Comparison of ENCODE assay signal across 8 cellular contexts in the genomic region with DNA sequence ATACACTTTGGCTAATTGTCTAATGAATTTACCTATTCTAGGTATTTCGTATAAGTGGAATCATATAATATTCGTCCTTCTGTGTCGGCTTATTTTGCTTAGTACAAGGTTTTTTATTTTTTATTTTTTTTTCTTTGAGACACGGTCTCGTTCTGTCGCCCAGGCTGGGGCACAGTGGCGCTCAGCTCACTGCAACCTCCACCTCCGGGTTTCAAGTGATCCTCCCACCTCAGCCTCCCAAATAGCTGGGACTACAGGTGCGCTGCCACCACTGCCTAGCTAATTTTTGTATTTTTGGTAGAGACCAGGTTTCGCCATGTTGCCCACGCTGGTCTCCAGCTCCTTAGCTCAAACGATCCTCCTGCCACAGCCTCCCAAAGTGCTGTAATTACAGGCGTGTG. TPM values are rescaled to one million over a fixed set of nuclear protein-coding genes. Genes with fewer than 3 reads are reported as not detected.
DNase-seq lines count a peak whose midpoint lies in the region; ATAC-seq and TF ChIP-seq lines count a peak whose summit lies in the region.

No MANE protein-coding gene starts in this region.

- TF ChIP-seq CTCF in A673 (conservative IDR thresholded peaks at IDR 0.05; ENCODE audit: low read depth, low read length), result no peak

- peak overlapping the region; percentile 99 for H3K27ac ChIP-seq in A673 (ENCODE audit: low read depth, low read length, poor library complexity, severe bottlenecking)
- peak overlapping the region; percentile 99 for H3K27ac ChIP-seq in caudate nucleus (ENCODE audit: low read depth, low read length)

- BruUV-seq in A673 (replicated peaks; lab: Mats Ljungman, UMichigan), result no TSS peak

- H3K4me3 ChIP-seq in A673 (ENCODE audit: low read depth, low read length, poor library complexity, severe bottlenecking), result peak overlapping the region; percentile 58

- intact Hi-C loops in A673 (cut with micrococcal nuclease; ENCODE audit: unreplicated experiment), result no loop called here

- peak overlapping the region; percentile 94 to 99 (median 96) for H3K4me3 Mint-ChIP-seq in IgD-negative memory B cell
- peak overlapping the region; percentile 90 to 99 (median 97) for H3K4me3 Mint-ChIP-seq in naive thymus-derived CD8-positive, alpha-beta T cell

- H3K36me3 Mint-ChIP-seq in IgD-negative memory B cell, result no peaks in the 10 kb centered on the region
- H3K36me3 Mint-ChIP-seq in naive thymus-derived CD8-positive, alpha-beta T cell, result no peaks in the 10 kb centered on the region

- H3K9me3 ChIP-seq in A673 (ENCODE audit: low read depth, low read length, poor library complexity, severe bottlenecking), result no peaks in the 10 kb centered on the region

- H3K4me1 ChIP-seq in A673 (ENCODE audit: insufficient read depth, low read length, poor library complexity, severe bottlenecking), result peaks cover 23% of the 10 kb centered on the region

- H3K27me3 Mint-ChIP-seq in IgD-negative memory B cell, result no peaks in the 10 kb centered on the region
- no peaks in the 10 kb centered on the region for H3K27me3 Mint-ChIP-seq in naive thymus-derived CD8-positive, alpha-beta T cell

- no peaks in the 10 kb centered on the region for H3K9me3 Mint-ChIP-seq in IgD-negative memory B cell
- H3K9me3 Mint-ChIP-seq in naive thymus-derived CD8-positive, alpha-beta T cell, result no peaks in the 10 kb centered on the region

- no peak for ATAC-seq in naive thymus-derived CD8-positive, alpha-beta T cell
- ATAC-seq in HG02981 (IDR thresholded peaks at IDR 0.05; ENCODE audit: unreplicated experiment) (no peak), GM19463 (IDR thresholded peaks at IDR 0.05; ENCODE audit: unreplicated experiment) (no peak)

- CTCF ChIA-PET in A673 (lab: Charles Lee), result no interaction called here

- peak overlapping the region; percentile 99 to 100 (median 100) for H3K27ac Mint-ChIP-seq in IgD-negative memory B cell
- peak overlapping the region; percentile 99 to 100 (median 100) for H3K27ac Mint-ChIP-seq in naive thymus-derived CD8-positive, alpha-beta T cell

- H3K27me3 ChIP-seq in A673 (replicated peaks; ENCODE audit: insufficient read depth, low read depth, low read length, poor library complexity), result no peaks in the 10 kb centered on the region

- H3K36me3 ChIP-seq in A673 (ENCODE audit: insufficient read depth, low read length, poor library complexity, severe bottlenecking), result no peaks in the 10 kb centered on the region

- no peak for DNase-seq in A673 (ENCODE audit: low spot score)
- DNase-seq in caudate nucleus (lab: John Stamatoyannopoulos, UW), result peak in 1 of 61 donors; percentile 49
- no peak for DNase-seq in naive thymus-derived CD8-positive, alpha-beta T cell
- DNase-seq in amygdala (lab: John Stamatoyannopoulos, UW), result no peak
- DNase-seq in SKM-1 treated with dmso at 0.1 percent for 144 hours (lab: John Stamatoyannopoulos, UW; ENCODE audit: unreplicated experiment), result no peak

- POLR2A ChIA-PET in A673 (lab: Charles Lee; ENCODE audit: low non-redundant PET), result no interaction called here
- POLR2A ChIA-PET in naive thymus-derived CD8-positive, alpha-beta T cell (lab: Charles Lee), result interaction anchor here (0.7 to 25.8 kb wide), 11 partner anchors 10 to 304 kb away, joined by 3 to 1727 read pairs (median 23); partner anchors contain the start of genes MXD1 and PCBP1

- peaks cover 41 to 50% (median 43%) of the 10 kb centered on the region in 3 donors for H3K4me1 Mint-ChIP-seq in IgD-negative memory B cell
- peaks cover 33 to 88% (median 83%) of the 10 kb centered on the region in 4 donors for H3K4me1 Mint-ChIP-seq in naive thymus-derived CD8-positive, alpha-beta T cell

RNA-seq across cellular contexts. Expression of gene PCBP1, which starts 38.2 kb away (rescaled TPM):
- 343 and 350 TPM in 2 replicates for total RNA-seq in A673 (2021)
- 123 TPM for polyA plus RNA-seq in IgD-negative memory B cell
- 100 to 1,000 TPM; 386 to 393 TPM for total RNA-seq in naive thymus-derived CD8-positive, alpha-beta T cell
- polyA plus RNA-seq in naive thymus-derived CD8-positive, alpha-beta T cell, result 100 to 1,000 TPM; 159 to 218 (median 195) TPM
